8 cellular contexts compared by ENCODE assay signal in genomic region chr19:9936151-9937000, GRCh38. TPM values are rescaled to one million over a fixed set of nuclear protein-coding genes. Genes with fewer than 3 reads are reported as not detected.
DNase-seq lines count a peak whose midpoint lies in the region; ATAC-seq lines count a peak whose summit lies in the region.

Gene OLFM2 (minus strand): TSS chr19:9936515. CDS start chr19:9936366, 149 bp downstream.

- peaks cover 70% of the 10 kb centered on the region for H3K27me3 Mint-ChIP-seq in activated naive CD8-positive, alpha-beta T cell treated with anti-CD3 and anti-CD28 coated beads for 36 hours

- peaks cover 0 to 3% of the 10 kb centered on the region in 2 donors for H3K9me3 ChIP-seq in stomach smooth muscle (ENCODE audit: control insufficient read depth in 2 of 2, low read length in 2 of 2)

- ATAC-seq in GM18873 (IDR thresholded peaks at IDR 0.05; ENCODE audit: low FRiP score, unreplicated experiment) (no peak), GM19035 (IDR thresholded peaks at IDR 0.05; ENCODE audit: unreplicated experiment) (no peak)

- H3K27ac ChIP-seq in stomach smooth muscle (ENCODE audit: low read length), result no peak within 1 kb of the TSS

- peak within 1 kb of the TSS; percentile 29 for H3K4me3 Mint-ChIP-seq in activated naive CD8-positive, alpha-beta T cell treated with anti-CD3 and anti-CD28 coated beads for 36 hours

- H3K9ac ChIP-seq in stomach smooth muscle (ENCODE audit: low read length in 2 of 2), result no peak within 1 kb of the TSS

- peaks cover 45 to 47% of the 10 kb centered on the region in 2 donors for H3K27me3 ChIP-seq in stomach smooth muscle (ENCODE audit: control insufficient read depth in 1 of 2, insufficient read depth in 2 of 2, low read length in 2 of 2)

- H3K27ac Mint-ChIP-seq in activated naive CD8-positive, alpha-beta T cell treated with anti-CD3 and anti-CD28 coated beads for 36 hours, result no peak within 1 kb of the TSS

- H3K4me1 ChIP-seq in stomach smooth muscle (ENCODE audit: control insufficient read depth, insufficient read depth, low read length), result peaks cover 12% of the 10 kb centered on the region

- peaks cover 16% of the 10 kb centered on the region for H3K4me1 Mint-ChIP-seq in activated naive CD8-positive, alpha-beta T cell treated with anti-CD3 and anti-CD28 coated beads for 36 hours

- peaks cover 4% of the 10 kb centered on the region for H3K9me3 Mint-ChIP-seq in activated naive CD8-positive, alpha-beta T cell treated with anti-CD3 and anti-CD28 coated beads for 36 hours

- DNase-seq in activated effector memory CD4-positive, alpha-beta T cell treated with anti-CD3 and anti-CD28 coated beads, Interleukin-2, amount 50 U/mL, for 16 hours, result peak; percentile 68
- DNase-seq in activated effector memory CD4-positive, alpha-beta T cell treated with Interleukin-2 at 50 U/mL for 16 hours, result no peak
- DNase-seq in activated naive CD8-positive, alpha-beta T cell treated with anti-CD3 and anti-CD28 coated beads for 36 hours, result no peak
- peak; percentile 71 for DNase-seq in islet precursor cell
- no peak for DNase-seq in ureter (ENCODE audit: low spot score)

- peak within 1 kb of the TSS; percentile 35 to 63 for H3K4me3 ChIP-seq in stomach smooth muscle (ENCODE audit: low read length in 2 of 2)

- no peaks in the 10 kb centered on the region for H3K36me3 ChIP-seq in stomach smooth muscle (ENCODE audit: control insufficient read depth in 2 of 2, insufficient read depth in 2 of 2, low read length in 2 of 2)

- peaks cover 2% of the 10 kb centered on the region for H3K36me3 Mint-ChIP-seq in activated naive CD8-positive, alpha-beta T cell treated with anti-CD3 and anti-CD28 coated beads for 36 hours

RNA-seq across cellular contexts. Expression of gene OLFM2, which starts in this region (rescaled TPM):
- 1 to 10 TPM; 2.7 to 2.9 TPM for total RNA-seq in activated naive CD8-positive, alpha-beta T cell treated with anti-CD3 and anti-CD28 coated beads for 36 hours
- 5.6 TPM for total RNA-seq in ureter

Comparison
In these comparisons a context has a peak if more than half of its experiments do, and no peak if none do; other contexts are left out.
1. DNase-seq: peak in activated effector memory CD4-positive, alpha-beta T cell treated with anti-CD3 and anti-CD28 coated beads, Interleukin-2, amount 50 U/mL, for 16 hours (single experiment) and islet precursor cell (single experiment); none in activated effector memory CD4-positive, alpha-beta T cell treated with Interleukin-2 at 50 U/mL for 16 hours (single experiment), activated naive CD8-positive, alpha-beta T cell treated with anti-CD3 and anti-CD28 coated beads for 36 hours (single experiment) and ureter (single experiment).